ENCODE assay signal across 8 cellular contexts in the genomic region with DNA sequence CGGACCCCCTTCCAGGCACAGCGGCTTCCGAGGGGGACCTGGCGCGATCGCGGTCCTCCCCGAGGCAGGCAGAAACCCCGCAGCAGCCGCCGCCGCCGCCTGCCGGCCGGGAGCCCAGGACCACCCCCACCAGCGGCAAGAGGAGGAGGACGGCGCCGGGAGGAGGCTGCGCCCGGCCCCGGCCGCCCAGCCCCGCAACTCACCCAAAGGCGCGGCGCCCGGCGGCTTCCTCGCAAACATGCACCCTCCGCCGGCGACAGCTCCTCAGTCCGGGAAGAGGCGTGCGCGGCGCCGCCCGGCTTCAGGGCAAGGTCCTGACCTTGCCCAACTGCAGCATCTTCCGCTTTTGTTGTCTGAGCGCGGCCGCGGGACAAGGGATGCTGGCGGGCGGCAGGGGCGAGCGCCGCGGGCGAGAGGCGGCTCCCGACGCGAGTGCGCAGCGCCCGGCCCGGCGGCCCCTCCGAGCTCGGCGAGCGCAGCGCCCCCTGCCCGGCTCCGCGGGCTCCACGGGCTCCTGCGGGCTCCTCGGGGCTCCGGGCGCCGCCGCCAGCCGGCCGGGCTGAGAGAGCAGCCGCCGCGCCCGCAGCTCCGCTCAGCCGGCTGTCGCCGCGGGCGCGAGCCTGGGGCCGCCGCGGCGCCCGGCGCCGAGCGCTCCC. TPM values are rescaled to one million over a fixed set of nuclear protein-coding genes. Genes with fewer than 3 reads are reported as not detected.
DNase-seq lines count a peak whose midpoint lies in the region; ATAC-seq and TF ChIP-seq lines count a peak whose summit lies in the region.

No MANE protein-coding gene starts in this region.

- DNase-seq in AG08396 (ENCODE audit: low spot score) (peak; percentile 21), NCI-H446 treated with DMSO at 0.1 percent for 48 hours (lab: John Stamatoyannopoulos, UW) (peak; percentile 77), epithelial cell of esophagus (ENCODE audit: low read depth) (peak; percentile 10)
- no peak for DNase-seq in activated effector memory CD4-positive, alpha-beta T cell treated with Interleukin-2 at 50 U/mL for 16 hours
- no peak for DNase-seq in activated CD4-positive, alpha-beta T cell treated with anti-CD3 and anti-CD28 coated beads, Interleukin-2, amount 10 ng/mL, durations not matched to agents 24 days and 14 days

- H3K4me3 Mint-ChIP-seq in activated CD4-positive, alpha-beta T cell treated with anti-CD3 and anti-CD28 coated beads, Interleukin-2, amount 10 ng/mL, durations not matched to agents 24 days and 14 days = no peak overlapping the region

- H2AFZ ChIP-seq in neuron (ENCODE audit: low read depth, low read length) = peak overlapping the region; percentile 92

- ATAC-seq in GM19023 (IDR thresholded peaks at IDR 0.05; ENCODE audit: unreplicated experiment) (peak; percentile 52), HG02610 (IDR thresholded peaks at IDR 0.05; ENCODE audit: unreplicated experiment) (no peak)

- H3K36me3 ChIP-seq in neuron (ENCODE audit: insufficient read depth, low read length) = no peaks in the 10 kb centered on the region

- peaks cover 36% of the 10 kb centered on the region for H3K27me3 Mint-ChIP-seq in activated CD4-positive, alpha-beta T cell treated with anti-CD3 and anti-CD28 coated beads, Interleukin-2, amount 10 ng/mL, durations not matched to agents 24 days and 14 days

- no peaks in the 10 kb centered on the region for H3K36me3 Mint-ChIP-seq in activated CD4-positive, alpha-beta T cell treated with anti-CD3 and anti-CD28 coated beads, Interleukin-2, amount 10 ng/mL, durations not matched to agents 24 days and 14 days (ENCODE audit: low read depth)

- H3K4me1 ChIP-seq in neuron (ENCODE audit: insufficient read depth, low read length) = peaks cover 18% of the 10 kb centered on the region

- no peaks in the 10 kb centered on the region for H3K9me3 ChIP-seq in neuron (ENCODE audit: low read length)

- H3K4me1 Mint-ChIP-seq in activated CD4-positive, alpha-beta T cell treated with anti-CD3 and anti-CD28 coated beads, Interleukin-2, amount 10 ng/mL, durations not matched to agents 24 days and 14 days = no peaks in the 10 kb centered on the region

- H3K27ac Mint-ChIP-seq in activated CD4-positive, alpha-beta T cell treated with anti-CD3 and anti-CD28 coated beads, Interleukin-2, amount 10 ng/mL, durations not matched to agents 24 days and 14 days = no peak overlapping the region

- intact Hi-C loops in activated CD4-positive, alpha-beta T cell treated with anti-CD3 and anti-CD28 coated beads, Interleukin-2, amount 10 ng/mL, durations not matched to agents 24 days and 14 days (cut with micrococcal nuclease) = no loop called here

- no peak overlapping the region for H3K4me3 ChIP-seq in epithelial cell of esophagus (ENCODE audit: low read length)
- peak overlapping the region; percentile 66 for H3K4me3 ChIP-seq in neuron (ENCODE audit: low read length)

- H3K27me3 ChIP-seq in neuron (ENCODE audit: insufficient read depth, low read length) = peaks cover 9% of the 10 kb centered on the region

- no peak for TF ChIP-seq CTCF in epithelial cell of esophagus (IDR thresholded peaks at IDR 0.05; ENCODE audit: insufficient read depth, low read depth, low read length, missing control alignments)

- no peaks in the 10 kb centered on the region for H3K9me3 Mint-ChIP-seq in activated CD4-positive, alpha-beta T cell treated with anti-CD3 and anti-CD28 coated beads, Interleukin-2, amount 10 ng/mL, durations not matched to agents 24 days and 14 days

RNA-seq across cellular contexts. Expression of a gene that starts 0.5 kb away (rescaled TPM):
- not detected in 2 replicates for total RNA-seq in activated CD4-positive, alpha-beta T cell treated with anti-CD3 and anti-CD28 coated beads, Interleukin-2, amount 10 ng/mL, durations not matched to agents 24 days and 14 days

Comparison
In these comparisons a context has a peak if more than half of its experiments do, and no peak if none do; other contexts are left out.
1. DNase-seq: peak in AG08396 (single experiment), NCI-H446 treated with DMSO at 0.1 percent for 48 hours (single experiment) and epithelial cell of esophagus (single experiment); none in activated effector memory CD4-positive, alpha-beta T cell treated with Interleukin-2 at 50 U/mL for 16 hours (single experiment) and activated CD4-positive, alpha-beta T cell treated with anti-CD3 and anti-CD28 coated beads, Interleukin-2, amount 10 ng/mL, durations not matched to agents 24 days and 14 days (single experiment).